In genomic region chr14:77041837-77042557, GRCh38 we compare ENCODE assay signal across 8 cellular contexts. TPM values are rescaled to one million over a fixed set of nuclear protein-coding genes. Genes with fewer than 3 reads are reported as not detected.
A peak's percentile ranks its signal among the peaks of the same experiment; 100 is the strongest.
DNase-seq lines count a peak whose midpoint lies in the region; ATAC-seq and TF ChIP-seq lines count a peak whose summit lies in the region.

No MANE protein-coding gene starts in this region.

- intact Hi-C loops in mammary epithelial cell (cut with micrococcal nuclease) (loop anchor here (1.0 to 2.0 kb wide), 2 partner anchors 9 to 85 kb away; no protein-coding TSS in a partner anchor), lower leg skin (cut with DNase I; ENCODE audit: low total_unique reads) (no loop called here)

- dilution Hi-C loops in mammary epithelial cell (cut with HindIII; ENCODE audit: low sequenced_read_pairs): loop anchor here (10.0 kb wide), 1 partner anchor 87 kb away; no protein-coding TSS in a partner anchor

- H3K27me3 ChIP-seq in mammary epithelial cell (ENCODE audit: insufficient read depth, low read length) (no peaks in the 10 kb centered on the region), thoracic aorta (replicated peaks; ENCODE audit: insufficient read depth) (no peaks in the 10 kb centered on the region)

- in situ Hi-C loops in mammary epithelial cell (cut with MboI; ENCODE audit: low sequenced_read_pairs in 2 of 2): no loop called here

- no TSS peak for BruUV-seq in mammary epithelial cell (replicated peaks; lab: Mats Ljungman, UMichigan)

- H3K36me3 ChIP-seq in mammary epithelial cell (ENCODE audit: insufficient read depth, low read length) (no peaks in the 10 kb centered on the region), thoracic aorta (no peaks in the 10 kb centered on the region)

- TF ChIP-seq POLR2A in lower leg skin (IDR thresholded peaks at IDR 0.05): no peak

- H3K4me2 ChIP-seq in mammary epithelial cell (ENCODE audit: insufficient read depth, low read depth, low read length): peak overlapping the region; percentile 39

- peak; percentile 83 for DNase-seq in GM03348 (ENCODE audit: low spot score)
- DNase-seq in NCI-H446 (lab: John Stamatoyannopoulos, UW): peak; percentile 41 to 78
- DNase-seq in mammary epithelial cell: peak; percentile 86
- peak; percentile 72 to 91 for DNase-seq in lower leg skin (ENCODE audit: low spot score in 2 of 2)
- DNase-seq in thoracic aorta (ENCODE audit: low spot score): peak; percentile 70

- H3K79me2 ChIP-seq in mammary epithelial cell (ENCODE audit: insufficient read depth, low read length): no peaks in the 10 kb centered on the region

- WGBS in mammary epithelial cell (ENCODE audit: low coverage, missing lambda C conversion rate): 20% methylated on average over 14 of the region's 14 CpGs
- 24 to 25% methylated on average over 14 of the region's 14 CpGs for WGBS in lower leg skin, 2 donors

- no peaks in the 10 kb centered on the region for H3K9me3 ChIP-seq in mammary epithelial cell (replicated peaks; ENCODE audit: insufficient read depth, low read length)
- H3K9me3 ChIP-seq in thoracic aorta: no peaks in the 10 kb centered on the region

- ATAC-seq in thoracic aorta (ENCODE audit: insufficient number of reproducible peaks, low FRiP score, low read depth): peak; percentile 32
- no peak for ATAC-seq in HG03097 (IDR thresholded peaks at IDR 0.05; ENCODE audit: low FRiP score, unreplicated experiment)
- ATAC-seq in HG02759 (IDR thresholded peaks at IDR 0.05; ENCODE audit: unreplicated experiment): no peak
- no peak for ATAC-seq in GM18519 (IDR thresholded peaks at IDR 0.05; ENCODE audit: low FRiP score, unreplicated experiment)

- CTCF ChIA-PET in mammary epithelial cell (lab: Charles Lee; ENCODE audit: low non-redundant PET): no interaction called here

- H3K27ac ChIP-seq in mammary epithelial cell (ENCODE audit: insufficient read depth, low read depth, low read length): peak overlapping the region; percentile 97
- peak overlapping the region; percentile 88 to 94 for H3K27ac ChIP-seq in thoracic aorta

- H3K4me1 ChIP-seq in mammary epithelial cell (ENCODE audit: insufficient read depth, low read length) (peaks cover 90% of the 10 kb centered on the region), thoracic aorta (ENCODE audit: control insufficient read depth in 1 of 2, low read depth in 2 of 2) (peaks cover 81 to 88% of the 10 kb centered on the region in 2 donors)

- TF ChIP-seq CTCF in mammary epithelial cell (conservative IDR thresholded peaks at IDR 0.05 in 1 of 2, IDR thresholded peaks at IDR 0.05 in 1 of 2; ENCODE audit: extremely low read depth in 1 of 2, insufficient read depth in 1 of 2, low read depth in 1 of 2, low read length in 2 of 2): no peak
- no peak for TF ChIP-seq CTCF in lower leg skin (IDR thresholded peaks at IDR 0.05)
- TF ChIP-seq CTCF in thoracic aorta (IDR thresholded peaks at IDR 0.05): no peak

- H4K20me1 ChIP-seq in mammary epithelial cell (ENCODE audit: insufficient read depth, low read length): no peaks in the 10 kb centered on the region

- no peak overlapping the region for H3K4me3 ChIP-seq in mammary epithelial cell (replicated peaks in 1 of 3; ENCODE audit: insufficient read depth in 1 of 3, low read depth in 2 of 3, low read length in 3 of 3)
- H3K4me3 ChIP-seq in lower leg skin (ENCODE audit: low read depth, poor library complexity, severe bottlenecking): no peak overlapping the region
- peak overlapping the region; percentile 41 for H3K4me3 ChIP-seq in thoracic aorta

- H3K9ac ChIP-seq in mammary epithelial cell (ENCODE audit: insufficient read depth, low read length): peak overlapping the region; percentile 66

- peak overlapping the region; percentile 56 for H2AFZ ChIP-seq in mammary epithelial cell (ENCODE audit: low read depth, low read length)

RNA-seq across cellular contexts. Expression of gene IRF2BPL, which starts 13.5 kb away (rescaled TPM):
- total RNA-seq in mammary epithelial cell: 10 to 100 TPM; 41.3 to 49.4 TPM
- polyA plus RNA-seq in mammary epithelial cell: 14.0 TPM
- polyA minus RNA-seq in mammary epithelial cell: 13.7 TPM
- total RNA-seq in lower leg skin: 100 to 1,000 TPM in 1 of 4 donors, 10 to 100 TPM in 3; 64.5 to 100 (median 94.0) TPM
- 10 to 100 TPM; 49.6 to 69.7 TPM for total RNA-seq in thoracic aorta

RNA-seq across cellular contexts. Expression of gene CIPC, which starts 56.1 kb away (rescaled TPM):
- total RNA-seq in mammary epithelial cell (10 to 100 TPM; 11.6 to 30.2 TPM), lower leg skin (10 to 100 TPM; 36.6 to 60.0 (median 52.1) TPM), thoracic aorta (10 to 100 TPM; 38.3 to 44.4 TPM)
- 9.9 TPM for polyA plus RNA-seq in mammary epithelial cell
- polyA minus RNA-seq in mammary epithelial cell: 14.5 TPM
